Comparison of ENCODE assay signal across 17 cellular contexts in genomic region chr6:39496951-39497350, GRCh38.
A peak's percentile ranks its signal among the peaks of the same experiment; 100 is the strongest.
DNase-seq lines count a peak whose midpoint lies in the region; ATAC-seq and TF ChIP-seq lines count a peak whose summit lies in the region.
"Had no signal": no experiment of that assay in that cellular context is flagged by ENCODE, and none has a peak within 500 bp of the region (broad histone marks: within the 10 kb centered on the region; RNA-seq: fewer than 3 reads in every experiment).

No MANE protein-coding gene starts in this region.

- peaks cover 15% of the 10 kb centered on the region for H3K9me3 Mint-ChIP-seq in GM23338

- no peak overlapping the region for H3K4me3 Mint-ChIP-seq in GM23338
- H3K4me3 Mint-ChIP-seq: activated CD8-positive, alpha-beta T cell treated with anti-CD3 and anti-CD28 coated beads, Interleukin-2, amount 10 ng/mL, durations not matched to agents 7 days and 5 days; dendritic cell treated with granulocyte-macrophage colony-stimulating factor and Interleukin-4, amounts not matched to agents 40 ng/mL and 50 ng/mL, for 4 days had no signal

- no peak for DNase-seq in GM23338 (ENCODE audit: low spot score)
- DNase-seq in dedifferentiated amniotic fluid mesenchymal stem cell (ENCODE audit: extremely low spot score) = peak; percentile 36
- DNase-seq in left kidney (ENCODE audit: low read depth, low spot score) = peak; percentile 82
- DNase-seq in stomach = peak; percentile 26
- DNase-seq in COLO829 (ENCODE audit: low spot score) = no peak
- no peak for DNase-seq in activated T-cell treated with anti-CD3 and anti-CD28 coated beads, Interleukin-2, amount 50 U/mL, for 1 hour
- DNase-seq in T1000 (lab: John Stamatoyannopoulos, UW) = no peak
- DNase-seq: activated CD8-positive, alpha-beta T cell treated with anti-CD3 and anti-CD28 coated beads, Interleukin-2, amount 10 ng/mL, durations not matched to agents 7 days and 5 days; activated gamma-delta T cell; NCI-H187; NCI-H774 had no signal

- H3K36me3 Mint-ChIP-seq in GM23338 (ENCODE audit: low read depth) = peaks cover 14% of the 10 kb centered on the region; the same call in 2 of the 3 replicates

- WGBS in stomach, 5 donors = 53 to 61% (median 55%) methylated on average over 6 of the region's 6 CpGs

- H3K4me1 ChIP-seq in GM23338 (ENCODE audit: insufficient read depth) (peaks cover 19% of the 10 kb centered on the region), stomach (peaks cover 0 to 26% (median 12%) of the 10 kb centered on the region in 4 donors)
- H3K4me1 ChIP-seq: BLaER1, gastrocnemius medialis had no signal

- H3K27ac ChIP-seq in GM23338 (ENCODE audit: low read depth) = no peak overlapping the region
- H3K27ac ChIP-seq in stomach = peak overlapping the region in 4 of 5 donors; percentile 13 to 40 (median 30)
- H3K27ac ChIP-seq: BLaER1, gastrocnemius medialis, neutrophil had no signal

- peaks cover 23% of the 10 kb centered on the region for H3K4me1 Mint-ChIP-seq in GM23338

- H3K79me2 ChIP-seq in GM23338 (replicated peaks; ENCODE audit: insufficient read depth) = no peaks in the 10 kb centered on the region

- no peak for ATAC-seq in GM23338
- ATAC-seq in esophagus mucosa = no peak
- ATAC-seq: activated CD8-positive, alpha-beta T cell treated with anti-CD3 and anti-CD28 coated beads, Interleukin-2, amount 10 ng/mL, durations not matched to agents 7 days and 5 days; HCT116 had no signal

- intact Hi-C loops in stomach (cut with DNase I; ENCODE audit: low total_unique reads) = no loop called here

- TF ChIP-seq EP300 in stomach (IDR thresholded peaks at IDR 0.05) = no peak

- H4K20me1 ChIP-seq in GM23338 (replicated peaks; ENCODE audit: insufficient read depth) = no peaks in the 10 kb centered on the region
- H4K20me1 ChIP-seq: BLaER1 had no signal

- H3F3A ChIP-seq in GM23338 (replicated peaks; ENCODE audit: low read depth) = no peaks in the 10 kb centered on the region

- H3K27ac Mint-ChIP-seq in GM23338 = no peak overlapping the region
- H3K27ac Mint-ChIP-seq: activated CD8-positive, alpha-beta T cell treated with anti-CD3 and anti-CD28 coated beads, Interleukin-2, amount 10 ng/mL, durations not matched to agents 7 days and 5 days; dendritic cell treated with granulocyte-macrophage colony-stimulating factor and Interleukin-4, amounts not matched to agents 40 ng/mL and 50 ng/mL, for 4 days had no signal

- peak overlapping the region; percentile 57; the same call in 1 of the 2 replicates for H2AFZ ChIP-seq in GM23338

- H3K4me2 ChIP-seq in GM23338 = no peak overlapping the region
- H3K4me2 ChIP-seq: BLaER1 had no signal

- peaks cover 0 to 15% (median 15%) of the 10 kb centered on the region in 4 donors for H3K9me3 ChIP-seq in stomach
- H3K9me3 ChIP-seq: gastrocnemius medialis, neutrophil had no signal

- H3K36me3 ChIP-seq in GM23338 (ENCODE audit: insufficient read depth) (no peaks in the 10 kb centered on the region), stomach (no peaks in the 10 kb centered on the region)
- H3K36me3 ChIP-seq: BLaER1, gastrocnemius medialis, neutrophil had no signal

- H3K9me2 ChIP-seq in GM23338 (ENCODE audit: insufficient read depth) = peaks cover 7% of the 10 kb centered on the region; the same call in 1 of the 2 replicates

- H3K27me3 Mint-ChIP-seq in GM23338 (ENCODE audit: insufficient read depth, low read depth, poor library complexity) = no peaks in the 10 kb centered on the region

- H3K27me3 ChIP-seq in GM23338 (ENCODE audit: insufficient read depth) = no peaks in the 10 kb centered on the region
- H3K27me3 ChIP-seq in stomach = no peaks in the 10 kb centered on the region
- H3K27me3 ChIP-seq: BLaER1, neutrophil had no signal

- TF ChIP-seq CTCF in GM23338 (conservative IDR thresholded peaks at IDR 0.05; ENCODE audit: low read depth in 2 of 2) (no peak), stomach (IDR thresholded peaks at IDR 0.05) (no peak)

- no peak for TF ChIP-seq POLR2A in stomach (IDR thresholded peaks at IDR 0.05)

- no peak overlapping the region for H3K4me3 ChIP-seq in GM23338
- no peak overlapping the region for H3K4me3 ChIP-seq in stomach
- H3K4me3 ChIP-seq: BLaER1, gastrocnemius medialis had no signal

TF ChIP-seq in GM23338, 12 proteins besides CTCF, POLR2A, EP300 and RAD21 (continues in another document):
- TF ChIP-seq POLR2AphosphoS5 (IDR thresholded peaks at IDR 0.05; ENCODE audit: low read depth) = no peak
- no peak for TF ChIP-seq CREB1 (CRISPR knock-in tag; IDR thresholded peaks at IDR 0.05; ENCODE audit: low read depth)
- no peak for TF ChIP-seq ZNF462 (CRISPR knock-in tag; IDR thresholded peaks at IDR 0.05)
- TF ChIP-seq EZH2 (IDR thresholded peaks at IDR 0.05; ENCODE audit: low read depth, unreplicated experiment) = no peak
- no peak for TF ChIP-seq ZNF114 (CRISPR knock-in tag; IDR thresholded peaks at IDR 0.05)
- no peak for TF ChIP-seq ETS1 (IDR thresholded peaks at IDR 0.05)
- TF ChIP-seq ZNF331 (CRISPR knock-in tag; IDR thresholded peaks at IDR 0.05; ENCODE audit: low read depth) = no peak

Comparison
In these comparisons a context has a peak if more than half of its experiments do, and no peak if none do; other contexts are left out.
1. DNase-seq: peak in dedifferentiated amniotic fluid mesenchymal stem cell (single experiment), left kidney (single experiment) and stomach (single experiment); none in GM23338 (single experiment), COLO829 (single experiment), activated T-cell treated with anti-CD3 and anti-CD28 coated beads, Interleukin-2, amount 50 U/mL, for 1 hour (single experiment) and T1000 (single experiment).